Comparison of ENCODE assay signal across 9 cellular contexts in genomic region chr9:93467062-93467416, GRCh38. TPM values are rescaled to one million over a fixed set of nuclear protein-coding genes. Genes with fewer than 3 reads are reported as not detected.
DNase-seq lines count a peak whose midpoint lies in the region; ATAC-seq, FAIRE-seq and TF ChIP-seq lines count a peak whose summit lies in the region.
"Had no signal": no experiment of that assay in that cellular context is flagged by ENCODE, and none has a peak within 500 bp of the region (broad histone marks: within the 10 kb centered on the region; RNA-seq: fewer than 3 reads in every experiment).

No MANE protein-coding gene starts in this region.

- H3K14ac ChIP-seq in H1 (ENCODE audit: insufficient read length): no peak overlapping the region

- peaks cover 24% of the 10 kb centered on the region for H3K4me1 Mint-ChIP-seq in progenitor cell of endocrine pancreas (ENCODE audit: low read depth)

- H3K4me1 ChIP-seq in Panc1 (ENCODE audit: control insufficient read depth, insufficient read depth, low read length) (peaks cover 42% of the 10 kb centered on the region), H1 (replicated peaks in 1 of 4; ENCODE audit: control insufficient read depth in 3 of 4, insufficient read depth in 4 of 4, low read length in 3 of 4) (peaks cover 6 to 25% (median 18%) of the 10 kb centered on the region in 4 experiments), mesendoderm (ENCODE audit: control insufficient read depth, low read depth, low read length) (peaks cover 19% of the 10 kb centered on the region)

- POLR2A ChIA-PET in Panc1 (lab: Charles Lee): no interaction called here
- POLR2A ChIA-PET in H1 (lab: Charles Lee; ENCODE audit: partially characterized antibody): interaction anchor here (3.7 kb wide), 1 partner anchor 15 kb away, joined by 35 read pairs; the partner anchor contains the start of genes FAM120A and FAM120AOS

- H3K4ac ChIP-seq in H1 (replicated peaks; ENCODE audit: insufficient read length, low read depth, low read length) (no peak overlapping the region), mesendoderm (ENCODE audit: low read depth, low read length) (no peak overlapping the region)

- CTCF ChIA-PET in Panc1 (lab: Charles Lee) (no interaction called here), H1 (lab: Charles Lee; ENCODE audit: partially characterized antibody) (interaction anchor here (1.6 kb wide), 1 partner anchor 14 kb away, joined by 8 read pairs; no protein-coding TSS in a partner anchor)

- H3K4me2 ChIP-seq in H1 (ENCODE audit: insufficient read depth in 1 of 2, low read depth in 2 of 2, low read length in 2 of 2): peak overlapping the region in 1 of 2 experiments; percentile 49; a peak in 1 of 4 replicates
- no peak overlapping the region for H3K4me2 ChIP-seq in mesendoderm (ENCODE audit: low read length)

- DNase-seq in NCI-H146 (lab: John Stamatoyannopoulos, UW) (peak; percentile 9), NCI-H146 treated with DMSO at 0.1 percent for 48 hours (lab: John Stamatoyannopoulos, UW; ENCODE audit: unreplicated experiment) (no peak), Panc1 (ENCODE audit: low read depth, low spot score) (no peak), H1 (ENCODE audit: low read depth in 1 of 2, low spot score in 2 of 2) (no peak), progenitor cell of endocrine pancreas (ENCODE audit: low spot score, unreplicated experiment) (no peak), cerebellum (ENCODE audit: low spot score) (no peak), mesendoderm (no peak), H4 (ENCODE audit: low spot score) (no peak)
- DNase-seq: ovary had no signal

- intact Hi-C loops in Panc1 (cut with micrococcal nuclease; ENCODE audit: unreplicated experiment): no loop called here

- H3K27me3 Mint-ChIP-seq in progenitor cell of endocrine pancreas: no peaks in the 10 kb centered on the region

- in situ Hi-C loops in Panc1 (cut with HindIII; ENCODE audit: low pct_unique_long_range_greater_than_20kb, low sequenced_read_pairs): no loop called here

- no peaks in the 10 kb centered on the region for H3K27me3 ChIP-seq in Panc1 (ENCODE audit: control insufficient read depth, insufficient read depth, low read length)
- H3K27me3 ChIP-seq in H1 (replicated peaks in 1 of 4; ENCODE audit: control insufficient read depth in 3 of 4, extremely low read depth in 1 of 4, insufficient read depth in 3 of 4, low read length in 3 of 4): no peaks in the 10 kb centered on the region
- no peaks in the 10 kb centered on the region for H3K27me3 ChIP-seq in mesendoderm (ENCODE audit: insufficient read depth, low read length, poor library complexity)
- H3K27me3 ChIP-seq: ovary had no signal

- peak overlapping the region; percentile 46 for H3K27ac Mint-ChIP-seq in progenitor cell of endocrine pancreas

- H2BK12ac ChIP-seq in H1 (ENCODE audit: low read depth, low read length): no peak overlapping the region

- no peak for FAIRE-seq in H1 (lab: Jason Lieb, UNC)

- no peak for TF ChIP-seq EP300 in H1 (IDR thresholded peaks at IDR 0.05; ENCODE audit: borderline replicate concordance in 1 of 2, low read depth in 2 of 2, low read length in 2 of 2)

- H4K20me1 ChIP-seq in H1 (replicated peaks in 1 of 2; ENCODE audit: control insufficient read depth in 1 of 2, insufficient read depth in 2 of 2, low read length in 2 of 2): peaks cover 8 to 12% of the 10 kb centered on the region in 2 experiments

- TF ChIP-seq RAD21 in H1 (IDR thresholded peaks at IDR 0.05 in 1 of 2, conservative IDR thresholded peaks at IDR 0.05 in 1 of 2; ENCODE audit: low read depth in 2 of 2, low read length in 2 of 2): no peak

- H4K8ac ChIP-seq in H1 (ENCODE audit: extremely low read depth, insufficient read depth, low read length) (no peak overlapping the region), mesendoderm (ENCODE audit: low read depth, low read length) (no peak overlapping the region)

- no peak overlapping the region for H3K56ac ChIP-seq in H1 (replicated peaks; ENCODE audit: insufficient read length, low read depth, low read length)
- H3K56ac ChIP-seq in mesendoderm (ENCODE audit: low read length): no peak overlapping the region

- H2AK5ac ChIP-seq in H1 (ENCODE audit: low read depth, low read length): no peak overlapping the region
- no peak overlapping the region for H2AK5ac ChIP-seq in mesendoderm (ENCODE audit: low read length)

- ATAC-seq in Panc1: no peak

- H2AFZ ChIP-seq in H1 (ENCODE audit: low read length): no peak overlapping the region

- WGBS in H1 (ENCODE audit: extremely low coverage in 1 of 2, insufficient coverage in 1 of 2, insufficient read length in 1 of 2, insufficient replicate concordance in 2 of 2, low coverage in 1 of 2, low lambda C conversion rate in 2 of 2, missing lambda C conversion rate in 1 of 2), 2 experiments: 90% methylated on average over 3 of the region's 3 CpGs; no CpG with 5 or more reads in 1 of the 2 experiments
- no CpG with 5 or more reads among the region's 3 CpGs for WGBS in mesendoderm (ENCODE audit: extremely low coverage, insufficient coverage, low lambda C conversion rate)

- H3K23me2 ChIP-seq in H1 (ENCODE audit: low read depth, low read length): no peaks in the 10 kb centered on the region

- no peak overlapping the region for H2BK120ac ChIP-seq in H1 (replicated peaks; ENCODE audit: low read depth, low read length)
- no peak overlapping the region for H2BK120ac ChIP-seq in mesendoderm (ENCODE audit: low read depth, low read length)

- no TSS peak for BruUV-seq in Panc1 (replicated peaks; lab: Mats Ljungman, UMichigan)

- H3K23ac ChIP-seq in H1 (ENCODE audit: insufficient read length) (no peak overlapping the region), mesendoderm (ENCODE audit: low read length) (no peak overlapping the region)

- H3K4me3 ChIP-seq in Panc1 (ENCODE audit: low read depth in 2 of 2, low read length in 2 of 2) (no peak overlapping the region), H1 (ENCODE audit: extremely low read depth in 1 of 4, insufficient read depth in 2 of 4, low read depth in 3 of 4, low read length in 4 of 4) (no peak overlapping the region), mesendoderm (ENCODE audit: low read length) (no peak overlapping the region)
- H3K4me3 ChIP-seq: ovary had no signal

- H3K4me3 Mint-ChIP-seq in progenitor cell of endocrine pancreas (ENCODE audit: low read depth): no peak overlapping the region

- no peaks in the 10 kb centered on the region for H3K9me3 ChIP-seq in Panc1 (ENCODE audit: control insufficient read depth, insufficient read depth, low read depth, low read length)
- no peaks in the 10 kb centered on the region for H3K9me3 ChIP-seq in H1 (ENCODE audit: insufficient read depth in 2 of 2, low read depth in 1 of 2, low read length in 1 of 2)
- H3K9me3 ChIP-seq: ovary had no signal

- no peak for TF ChIP-seq POLR2A in H1 (IDR thresholded peaks at IDR 0.05; ENCODE audit: control extremely low read depth in 1 of 2, low read depth in 2 of 2, low read length in 2 of 2)

- no peak overlapping the region for H2BK20ac ChIP-seq in H1 (ENCODE audit: low read length)

- H3K9me3 Mint-ChIP-seq in progenitor cell of endocrine pancreas (ENCODE audit: low read depth): no peaks in the 10 kb centered on the region

- no peak overlapping the region for H4K91ac ChIP-seq in H1 (replicated peaks; ENCODE audit: insufficient read length, low read length)

- peaks cover 21 to 95% of the 10 kb centered on the region in 2 experiments for H3K79me2 ChIP-seq in H1 (ENCODE audit: control insufficient read depth in 1 of 2, insufficient read depth in 2 of 2, low read length in 2 of 2)
- H3K79me2 ChIP-seq in mesendoderm (ENCODE audit: control insufficient read depth, insufficient read depth, low read length): peaks cover 78% of the 10 kb centered on the region

- H3K36me3 ChIP-seq in Panc1 (ENCODE audit: control insufficient read depth, insufficient read depth, low read length) (no peaks in the 10 kb centered on the region; the same call in 1 of the 2 replicates), H1 (ENCODE audit: control insufficient read depth in 2 of 4, insufficient read depth in 4 of 4, low read length in 3 of 4) (peaks cover 0 to 3% (median 0%) of the 10 kb centered on the region in 4 experiments; a peak in 1 of 8 replicates), mesendoderm (ENCODE audit: control insufficient read depth, insufficient read depth, low read length) (no peaks in the 10 kb centered on the region)
- H3K36me3 ChIP-seq: ovary had no signal

- H3K79me1 ChIP-seq in H1 (ENCODE audit: low read depth, low read length): peaks cover 13% of the 10 kb centered on the region
- H3K79me1 ChIP-seq in mesendoderm (ENCODE audit: low read length): peaks cover 13% of the 10 kb centered on the region

- H2BK5ac ChIP-seq in H1 (ENCODE audit: low read depth, low read length): 0 out of 2 replicates have a peak overlapping the region, but pooled peaks have one; percentile 53
- no peak overlapping the region for H2BK5ac ChIP-seq in mesendoderm (ENCODE audit: low read length)

- TF ChIP-seq CTCF in Panc1 (IDR thresholded peaks at IDR 0.05): no peak
- no peak for TF ChIP-seq CTCF in H1 (IDR thresholded peaks at IDR 0.05; ENCODE audit: control extremely low read depth in 1 of 3, insufficient read depth in 1 of 3, low read depth in 1 of 3, low read length in 3 of 3)
- TF ChIP-seq CTCF in progenitor cell of endocrine pancreas (IDR thresholded peaks at IDR 0.05; ENCODE audit: unreplicated experiment): no peak

- H3K9ac ChIP-seq in H1 (replicated peaks in 1 of 4; ENCODE audit: extremely low read depth in 1 of 4, low read depth in 3 of 4, low read length in 3 of 4) (no peak overlapping the region), mesendoderm (ENCODE audit: low read length) (no peak overlapping the region)

- H2BK15ac ChIP-seq in H1 (ENCODE audit: low read length): no peak overlapping the region
- H2BK15ac ChIP-seq in mesendoderm (replicated peaks; ENCODE audit: low read depth): no peak overlapping the region

- no peak overlapping the region for H3K18ac ChIP-seq in H1 (ENCODE audit: extremely low read depth, low read length)
- no peak overlapping the region for H3K18ac ChIP-seq in mesendoderm (ENCODE audit: low read length)

- peak overlapping the region; percentile 39; the same call in 1 of the 2 replicates for H3K27ac ChIP-seq in Panc1 (ENCODE audit: low read length)
- H3K27ac ChIP-seq in H1 (ENCODE audit: low read depth, low read length): no peak overlapping the region
- no peak overlapping the region for H3K27ac ChIP-seq in mesendoderm (ENCODE audit: low read depth, low read length)
- H3K27ac ChIP-seq: ovary had no signal

- H4K5ac ChIP-seq in H1 (ENCODE audit: insufficient read length, low read depth, low read length): no peak overlapping the region
- H4K5ac ChIP-seq in mesendoderm (ENCODE audit: low read length): no peak overlapping the region

- peaks cover 4% of the 10 kb centered on the region for H3K36me3 Mint-ChIP-seq in progenitor cell of endocrine pancreas (ENCODE audit: insufficient read depth)

RNA-seq across cellular contexts. Expression of gene FAM120AOS, which starts 13.7 kb away (rescaled TPM):
- total RNA-seq in Panc1 (2021; ENCODE audit: unreplicated experiment) (36.0 TPM), progenitor cell of endocrine pancreas (47.5 and 50.3 TPM in 2 replicates), cerebellum (24.7 TPM)
- polyA plus RNA-seq in Panc1 (2012; ENCODE audit: insufficient read length): 25.9 TPM
- 37.6 and 41.6 TPM in 2 replicates for total RNA-seq in H1 (2021; fragmentation: NEBNext Ultra II Directional; extraction: Animal tissue kit (Norgen Biotek cat#: 25700))
- polyA plus RNA-seq in H1 (2011; rRNA removed): 28.8 and 29.6 TPM in 2 replicates
- polyA plus RNA-seq in H1 (2011; cell fraction: cytosol; rRNA removed): 32.1 TPM
- 34.4 TPM for polyA plus RNA-seq in H1 (2011; cell fraction: nucleus; rRNA removed)
- polyA plus RNA-seq in H1 (2012, experiment 1 of 2): 29.4 to 34.2 TPM (median 32.6 TPM) in 4 replicates
- 21.5 TPM for polyA plus RNA-seq in H1 (2012, experiment 2 of 2)
- 34.9 TPM for polyA plus RNA-seq in H1 (2013, experiment 1 of 2)
- polyA plus RNA-seq in H1 (2013, experiment 2 of 2): 32.9 TPM
- polyA minus RNA-seq in H1 (2011; rRNA and poly(A)+ RNA removed): 24.5 and 26.6 TPM in 2 replicates
- polyA minus RNA-seq in H1 (2011; cell fraction: cytosol; rRNA and poly(A)+ RNA removed): 15.2 TPM
- polyA minus RNA-seq in H1 (2011; cell fraction: nucleus; rRNA and poly(A)+ RNA removed): 39.4 TPM
- 40.6 TPM for polyA plus RNA-seq in mesendoderm (2013, experiment 1 of 2)
- 41.2 TPM for polyA plus RNA-seq in mesendoderm (2013, experiment 2 of 2)
- total RNA-seq in H4 (2014; rRNA removed; shearing (Covaris generic)): 24.3 and 28.6 TPM in 2 replicates

RNA-seq across cellular contexts. Expression of gene FAM120A, which starts 15.6 kb away (rescaled TPM):
- 70.5 TPM for total RNA-seq in Panc1 (2021; ENCODE audit: unreplicated experiment)
- 61.1 TPM for polyA plus RNA-seq in Panc1 (2012; ENCODE audit: insufficient read length)
- 52.2 and 54.7 TPM in 2 replicates for total RNA-seq in H1 (2021; fragmentation: NEBNext Ultra II Directional; extraction: Animal tissue kit (Norgen Biotek cat#: 25700))
- 24.9 and 28.0 TPM in 2 replicates for polyA plus RNA-seq in H1 (2011; rRNA removed)
- 25.4 TPM for polyA plus RNA-seq in H1 (2011; cell fraction: cytosol; rRNA removed)
- polyA plus RNA-seq in H1 (2011; cell fraction: nucleus; rRNA removed): 41.2 TPM
- polyA plus RNA-seq in H1 (2012, experiment 1 of 2): 26.0 to 38.6 TPM (median 29.8 TPM) in 4 replicates
- 7.2 TPM for polyA plus RNA-seq in H1 (2012, experiment 2 of 2)
- 32.7 TPM for polyA plus RNA-seq in H1 (2013, experiment 1 of 2)
- polyA plus RNA-seq in H1 (2013, experiment 2 of 2): 30.5 TPM
- polyA minus RNA-seq in H1 (2011; rRNA and poly(A)+ RNA removed): 85.2 and 86.7 TPM in 2 replicates
- 60.4 TPM for polyA minus RNA-seq in H1 (2011; cell fraction: cytosol; rRNA and poly(A)+ RNA removed)
- polyA minus RNA-seq in H1 (2011; cell fraction: nucleus; rRNA and poly(A)+ RNA removed): 75.8 TPM
- total RNA-seq in progenitor cell of endocrine pancreas: 59.3 and 59.6 TPM in 2 replicates
- total RNA-seq in cerebellum: 72.9 TPM
- 44.1 TPM for polyA plus RNA-seq in mesendoderm (2013, experiment 1 of 2)
- 43.3 TPM for polyA plus RNA-seq in mesendoderm (2013, experiment 2 of 2)
- total RNA-seq in H4 (2014; rRNA removed; shearing (Covaris generic)): 25.5 and 39.5 TPM in 2 replicates
